Comparison of ENCODE assay signal across 16 cellular contexts in genomic region chr22:30167327-30167726, GRCh38.
DNase-seq lines count a peak whose midpoint lies in the region; ATAC-seq and TF ChIP-seq lines count a peak whose summit lies in the region.
"Had no signal": no experiment of that assay in that cellular context is flagged by ENCODE, and none has a peak within 500 bp of the region (broad histone marks: within the 10 kb centered on the region; RNA-seq: fewer than 3 reads in every experiment).

No MANE protein-coding gene starts in this region.

- no peak for DNase-seq in activated CD8-positive, alpha-beta memory T cell treated with anti-CD3 and anti-CD28 coated beads, Interleukin-2, amount 10 ng/mL, durations not matched to agents 7 days and 5 days
- DNase-seq in activated CD8-positive, alpha-beta memory T cell treated with anti-CD3 and anti-CD28 coated beads, Interleukin-2, amount 50 U/mL, for 4 hours: no peak
- no peak for DNase-seq in natural killer cell treated with Interleukin-12 subunit alpha and Interleukin-12 subunit beta and Interleukin-15 and Interleukin-18, amount 100 ng/mL, for 72 hours (ENCODE audit: low spot score)
- no peak for DNase-seq in natural killer cell
- DNase-seq in activated naive CD8-positive, alpha-beta T cell treated with anti-CD3 and anti-CD28 coated beads, Interleukin-2, amount 50 U/mL, for 24 hours: no peak
- no peak for DNase-seq in stimulated activated naive CD8-positive, alpha-beta T cell treated with anti-CD3 and anti-CD28 coated beads, Interleukin-15, amount 100 ng/mL, for 72 hours
- DNase-seq in T-helper 9 cell: no peak
- DNase-seq: BE2C, IMR-90, NCI-H1105 treated with DMSO at 0.1 percent for 48 hours, NCI-H2029 treated with DMSO at 0.1 percent for 48 hours, NCI-H524 treated with DMSO at 0.1 percent for 48 hours, NCI-H82, Peyer's patch, Right ventricle myocardium superior had no signal

- H3K36me3 Mint-ChIP-seq in activated CD8-positive, alpha-beta memory T cell treated with anti-CD3 and anti-CD28 coated beads, Interleukin-2, amount 10 ng/mL, durations not matched to agents 7 days and 5 days: peaks cover 10% of the 10 kb centered on the region
- H3K36me3 Mint-ChIP-seq in natural killer cell treated with Interleukin-12 subunit alpha and Interleukin-12 subunit beta and Interleukin-15 and Interleukin-18, amount 100 ng/mL, for 72 hours: no peaks in the 10 kb centered on the region
- no peaks in the 10 kb centered on the region for H3K36me3 Mint-ChIP-seq in natural killer cell
- H3K36me3 Mint-ChIP-seq in activated naive CD8-positive, alpha-beta T cell treated with anti-CD3 and anti-CD28 coated beads, Interleukin-2, amount 50 U/mL, for 24 hours (ENCODE audit: low read depth): no peaks in the 10 kb centered on the region

- H3K27me3 Mint-ChIP-seq in activated CD8-positive, alpha-beta memory T cell treated with anti-CD3 and anti-CD28 coated beads, Interleukin-2, amount 10 ng/mL, durations not matched to agents 7 days and 5 days: peaks cover 5% of the 10 kb centered on the region
- H3K27me3 Mint-ChIP-seq in natural killer cell treated with Interleukin-12 subunit alpha and Interleukin-12 subunit beta and Interleukin-15 and Interleukin-18, amount 100 ng/mL, for 72 hours: peaks cover 0 to 7% of the 10 kb centered on the region in 2 donors
- no peaks in the 10 kb centered on the region for H3K27me3 Mint-ChIP-seq in natural killer cell (ENCODE audit: low read depth in 2 of 2)
- H3K27me3 Mint-ChIP-seq in activated naive CD8-positive, alpha-beta T cell treated with anti-CD3 and anti-CD28 coated beads, Interleukin-2, amount 50 U/mL, for 24 hours: no peaks in the 10 kb centered on the region
- no peaks in the 10 kb centered on the region for H3K27me3 Mint-ChIP-seq in stimulated activated naive CD8-positive, alpha-beta T cell treated with anti-CD3 and anti-CD28 coated beads, Interleukin-15, amount 100 ng/mL, for 72 hours

- CTCF ChIA-PET in activated CD8-positive, alpha-beta memory T cell treated with anti-CD3 and anti-CD28 coated beads, Interleukin-2, amount 10 ng/mL, durations not matched to agents 7 days and 5 days (lab: Charles Lee): interaction anchor here (2.1 kb wide), 1 partner anchor 11 kb away, joined by 12 read pairs; no protein-coding TSS in a partner anchor

- H3K27ac Mint-ChIP-seq in activated CD8-positive, alpha-beta memory T cell treated with anti-CD3 and anti-CD28 coated beads, Interleukin-2, amount 10 ng/mL, durations not matched to agents 7 days and 5 days: peak overlapping the region; percentile 74
- H3K27ac Mint-ChIP-seq in natural killer cell treated with Interleukin-12 subunit alpha and Interleukin-12 subunit beta and Interleukin-15 and Interleukin-18, amount 100 ng/mL, for 72 hours: no peak overlapping the region
- H3K27ac Mint-ChIP-seq in natural killer cell: no peak overlapping the region
- no peak overlapping the region for H3K27ac Mint-ChIP-seq in activated naive CD8-positive, alpha-beta T cell treated with anti-CD3 and anti-CD28 coated beads, Interleukin-2, amount 50 U/mL, for 24 hours
- H3K27ac Mint-ChIP-seq in stimulated activated naive CD8-positive, alpha-beta T cell treated with anti-CD3 and anti-CD28 coated beads, Interleukin-15, amount 100 ng/mL, for 72 hours: no peak overlapping the region

- peak; percentile 42 for ATAC-seq in activated CD8-positive, alpha-beta memory T cell treated with anti-CD3 and anti-CD28 coated beads, Interleukin-2, amount 10 ng/mL, durations not matched to agents 7 days and 5 days
- peak; percentile 53 to 71 for ATAC-seq in natural killer cell treated with Interleukin-12 subunit alpha and Interleukin-12 subunit beta and Interleukin-15 and Interleukin-18, amount 100 ng/mL, for 72 hours
- ATAC-seq in natural killer cell (no peak), GM18502 (IDR thresholded peaks at IDR 0.05; ENCODE audit: poor library complexity, unreplicated experiment) (no peak)
- ATAC-seq in activated naive CD8-positive, alpha-beta T cell treated with anti-CD3 and anti-CD28 coated beads, Interleukin-2, amount 50 U/mL, for 24 hours: peak; percentile 86
- ATAC-seq in stimulated activated naive CD8-positive, alpha-beta T cell treated with anti-CD3 and anti-CD28 coated beads, Interleukin-15, amount 100 ng/mL, for 72 hours: peak; percentile 84

- H3K4me1 Mint-ChIP-seq in activated CD8-positive, alpha-beta memory T cell treated with anti-CD3 and anti-CD28 coated beads, Interleukin-2, amount 10 ng/mL, durations not matched to agents 7 days and 5 days: peaks cover 14% of the 10 kb centered on the region
- H3K4me1 Mint-ChIP-seq in natural killer cell treated with Interleukin-12 subunit alpha and Interleukin-12 subunit beta and Interleukin-15 and Interleukin-18, amount 100 ng/mL, for 72 hours (ENCODE audit: low read depth in 2 of 2): peaks cover 0 to 4% of the 10 kb centered on the region in 2 donors
- H3K4me1 Mint-ChIP-seq in natural killer cell: no peaks in the 10 kb centered on the region
- H3K4me1 Mint-ChIP-seq in activated naive CD8-positive, alpha-beta T cell treated with anti-CD3 and anti-CD28 coated beads, Interleukin-2, amount 50 U/mL, for 24 hours: no peaks in the 10 kb centered on the region
- no peaks in the 10 kb centered on the region for H3K4me1 Mint-ChIP-seq in stimulated activated naive CD8-positive, alpha-beta T cell treated with anti-CD3 and anti-CD28 coated beads, Interleukin-15, amount 100 ng/mL, for 72 hours

- H3K9me3 Mint-ChIP-seq in activated CD8-positive, alpha-beta memory T cell treated with anti-CD3 and anti-CD28 coated beads, Interleukin-2, amount 10 ng/mL, durations not matched to agents 7 days and 5 days (ENCODE audit: low read depth): no peaks in the 10 kb centered on the region
- H3K9me3 Mint-ChIP-seq in natural killer cell treated with Interleukin-12 subunit alpha and Interleukin-12 subunit beta and Interleukin-15 and Interleukin-18, amount 100 ng/mL, for 72 hours: no peaks in the 10 kb centered on the region
- H3K9me3 Mint-ChIP-seq in natural killer cell: no peaks in the 10 kb centered on the region
- H3K9me3 Mint-ChIP-seq in activated naive CD8-positive, alpha-beta T cell treated with anti-CD3 and anti-CD28 coated beads, Interleukin-2, amount 50 U/mL, for 24 hours: no peaks in the 10 kb centered on the region
- peaks cover 0 to 10% of the 10 kb centered on the region in 2 donors for H3K9me3 Mint-ChIP-seq in stimulated activated naive CD8-positive, alpha-beta T cell treated with anti-CD3 and anti-CD28 coated beads, Interleukin-15, amount 100 ng/mL, for 72 hours

- TF ChIP-seq CTCF in natural killer cell (IDR thresholded peaks at IDR 0.05): no peak

- no peak overlapping the region for H3K4me3 Mint-ChIP-seq in activated CD8-positive, alpha-beta memory T cell treated with anti-CD3 and anti-CD28 coated beads, Interleukin-2, amount 10 ng/mL, durations not matched to agents 7 days and 5 days
- no peak overlapping the region for H3K4me3 Mint-ChIP-seq in natural killer cell treated with Interleukin-12 subunit alpha and Interleukin-12 subunit beta and Interleukin-15 and Interleukin-18, amount 100 ng/mL, for 72 hours
- H3K4me3 Mint-ChIP-seq in natural killer cell: no peak overlapping the region
- peak overlapping the region; percentile 0 for H3K4me3 Mint-ChIP-seq in activated naive CD8-positive, alpha-beta T cell treated with anti-CD3 and anti-CD28 coated beads, Interleukin-2, amount 50 U/mL, for 24 hours
- H3K4me3 Mint-ChIP-seq in stimulated activated naive CD8-positive, alpha-beta T cell treated with anti-CD3 and anti-CD28 coated beads, Interleukin-15, amount 100 ng/mL, for 72 hours: peak overlapping the region in 1 of 2 donors; percentile 22

- intact Hi-C loops in natural killer cell (cut with micrococcal nuclease): no loop called here

Comparison
In these comparisons a context has a peak if more than half of its experiments do, and no peak if none do; other contexts are left out.
1. ATAC-seq: peak in activated CD8-positive, alpha-beta memory T cell treated with anti-CD3 and anti-CD28 coated beads, Interleukin-2, amount 10 ng/mL, durations not matched to agents 7 days and 5 days (single experiment), natural killer cell treated with Interleukin-12 subunit alpha and Interleukin-12 subunit beta and Interleukin-15 and Interleukin-18, amount 100 ng/mL, for 72 hours (2 of 2), activated naive CD8-positive, alpha-beta T cell treated with anti-CD3 and anti-CD28 coated beads, Interleukin-2, amount 50 U/mL, for 24 hours (single experiment) and stimulated activated naive CD8-positive, alpha-beta T cell treated with anti-CD3 and anti-CD28 coated beads, Interleukin-15, amount 100 ng/mL, for 72 hours (single experiment); none in natural killer cell (0 of 3) and GM18502 (single experiment).